Comparison of ENCODE assay signal across 8 cellular contexts in genomic region chr1:224432141-224432540, GRCh38. TPM values are rescaled to one million over a fixed set of nuclear protein-coding genes. Genes with fewer than 3 reads are reported as not detected.
DNase-seq lines count a peak whose midpoint lies in the region; ATAC-seq and TF ChIP-seq lines count a peak whose summit lies in the region.

No MANE protein-coding gene starts in this region.

- H2AFZ ChIP-seq in GM23338 (no peak overlapping the region), fibroblast of lung (ENCODE audit: low read length) (no peak overlapping the region)

- TF ChIP-seq EP300 in sigmoid colon (IDR thresholded peaks at IDR 0.05), result peak in 1 of 4 donors; percentile 24

- no peak overlapping the region for H3K27ac Mint-ChIP-seq in GM23338

- H4K20me1 ChIP-seq in GM23338 (replicated peaks; ENCODE audit: insufficient read depth) (peaks cover 28% of the 10 kb centered on the region), fibroblast of lung (ENCODE audit: control insufficient read depth, extremely low read depth, insufficient read depth, low read length) (peaks cover 7% of the 10 kb centered on the region)

- H3K4me1 Mint-ChIP-seq in GM23338, result peaks cover 38% of the 10 kb centered on the region

- no peak for TF ChIP-seq CTCF in GM23338 (conservative IDR thresholded peaks at IDR 0.05; ENCODE audit: low read depth in 2 of 2)
- no peak for TF ChIP-seq CTCF in fibroblast of lung (conservative IDR thresholded peaks at IDR 0.05 in 1 of 2, IDR thresholded peaks at IDR 0.05 in 1 of 2; ENCODE audit: low read depth in 1 of 2, low read length in 2 of 2)
- TF ChIP-seq CTCF in sigmoid colon (IDR thresholded peaks at IDR 0.05), result no peak

- H3K27ac ChIP-seq in GM23338 (ENCODE audit: low read depth), result no peak overlapping the region; the same call in 1 of the 2 replicates
- no peak overlapping the region for H3K27ac ChIP-seq in SJSA1
- peak overlapping the region; percentile 83 for H3K27ac ChIP-seq in fibroblast of lung (ENCODE audit: insufficient read depth, low read length)
- H3K27ac ChIP-seq in sigmoid colon, result peak overlapping the region; percentile 89 to 99 (median 98)

- 11 to 18% methylated on average over 2 of the region's 2 CpGs for WGBS in sigmoid colon, 2 donors

- H3K4me1 ChIP-seq in GM23338 (ENCODE audit: insufficient read depth) (peaks cover 32% of the 10 kb centered on the region), SJSA1 (replicated peaks) (peaks cover 45% of the 10 kb centered on the region), fibroblast of lung (ENCODE audit: control insufficient read depth, extremely low read depth, insufficient read depth, low read length) (peaks cover 11% of the 10 kb centered on the region), sigmoid colon (peaks cover 0 to 73% (median 60%) of the 10 kb centered on the region in 4 donors)

- H3K27me3 Mint-ChIP-seq in GM23338 (ENCODE audit: insufficient read depth, low read depth, poor library complexity), result peaks cover 7% of the 10 kb centered on the region

- intact Hi-C loops in sigmoid colon (cut with DNase I), result no loop called here
- intact Hi-C loops in left colon (cut with DNase I, micrococcal nuclease), result no loop called here

- H3K4me3 Mint-ChIP-seq in GM23338, result peak overlapping the region; percentile 89

- peak overlapping the region; percentile 65 for H3K4me3 ChIP-seq in GM23338
- peak overlapping the region; percentile 67 for H3K4me3 ChIP-seq in SJSA1
- peak overlapping the region; percentile 35 to 96 (median 66) for H3K4me3 ChIP-seq in fibroblast of lung (replicated peaks in 1 of 4; ENCODE audit: control extremely low read depth in 1 of 4, insufficient read depth in 1 of 4, low read depth in 3 of 4, low read length in 4 of 4)
- H3K4me3 ChIP-seq in sigmoid colon, result peak overlapping the region in 3 of 4 donors; percentile 76 to 92 (median 88)

- ATAC-seq in GM23338 (no peak), GM18873 (IDR thresholded peaks at IDR 0.05; ENCODE audit: low FRiP score, unreplicated experiment) (no peak), left colon (no peak)

- no peaks in the 10 kb centered on the region for H3K9me3 ChIP-seq in SJSA1 (replicated peaks)
- no peaks in the 10 kb centered on the region for H3K9me3 ChIP-seq in fibroblast of lung (ENCODE audit: control insufficient read depth, insufficient read depth, low read depth, low read length)
- no peaks in the 10 kb centered on the region for H3K9me3 ChIP-seq in sigmoid colon

- H3K27me3 ChIP-seq in GM23338 (ENCODE audit: insufficient read depth), result no peaks in the 10 kb centered on the region
- H3K27me3 ChIP-seq in SJSA1 (replicated peaks), result no peaks in the 10 kb centered on the region
- no peaks in the 10 kb centered on the region for H3K27me3 ChIP-seq in fibroblast of lung (ENCODE audit: control insufficient read depth, insufficient read depth, low read length)
- no peaks in the 10 kb centered on the region for H3K27me3 ChIP-seq in sigmoid colon

- H3K9ac ChIP-seq in fibroblast of lung (ENCODE audit: insufficient read depth, low read length), result no peak overlapping the region

- H3K79me2 ChIP-seq in GM23338 (replicated peaks; ENCODE audit: insufficient read depth) (peaks cover 83% of the 10 kb centered on the region), fibroblast of lung (ENCODE audit: control insufficient read depth, insufficient read depth, low read length) (peaks cover 58% of the 10 kb centered on the region)

- no peaks in the 10 kb centered on the region for H3F3A ChIP-seq in GM23338 (replicated peaks; ENCODE audit: low read depth)

- TF ChIP-seq POLR2A in sigmoid colon (IDR thresholded peaks at IDR 0.05), result no peak

- H3K9me3 Mint-ChIP-seq in GM23338, result no peaks in the 10 kb centered on the region

- peak overlapping the region; percentile 92 for H3K4me2 ChIP-seq in GM23338
- peak overlapping the region; percentile 90 for H3K4me2 ChIP-seq in fibroblast of lung (ENCODE audit: extremely low read depth, insufficient read depth, low read length)

- DNase-seq in GM23338 (ENCODE audit: low spot score), result no peak
- DNase-seq in SJSA1 (ENCODE audit: low read depth in 1 of 2, low spot score in 2 of 2), result no peak
- DNase-seq in fibroblast of lung (ENCODE audit: low read depth in 2 of 2), result peak in 1 of 2 donors; percentile 49
- no peak for DNase-seq in sigmoid colon
- DNase-seq in NCI-H510A treated with DMSO at 0.1 percent for 48 hours (lab: John Stamatoyannopoulos, UW), result no peak
- no peak for DNase-seq in left colon
- DNase-seq in NCI-H1105 (lab: John Stamatoyannopoulos, UW), result no peak

- H3K36me3 ChIP-seq in GM23338 (ENCODE audit: insufficient read depth) (peaks cover 11% of the 10 kb centered on the region; the same call in 1 of the 2 replicates), SJSA1 (peaks cover 44% of the 10 kb centered on the region), fibroblast of lung (ENCODE audit: control insufficient read depth, insufficient read depth, low read length) (no peaks in the 10 kb centered on the region), sigmoid colon (peaks cover 0 to 11% (median 3%) of the 10 kb centered on the region in 4 donors)

- H3K36me3 Mint-ChIP-seq in GM23338 (ENCODE audit: low read depth), result peaks cover 50% of the 10 kb centered on the region

- H3K9me2 ChIP-seq in GM23338 (ENCODE audit: insufficient read depth), result no peaks in the 10 kb centered on the region

TF ChIP-seq in GM23338, 12 proteins besides CTCF, POLR2A, EP300 and RAD21:
- TF ChIP-seq ZNF114 (CRISPR knock-in tag; IDR thresholded peaks at IDR 0.05), result no peak

RNA-seq across cellular contexts. Expression of gene WDR26, which starts 2.5 kb away (rescaled TPM):
- total RNA-seq in GM23338 (2014; rRNA removed; shearing (Covaris generic)), result 71.0 and 74.6 TPM in 2 replicates
- polyA plus RNA-seq in GM23338 (2016; fragmentation: Nextera tagmentation; extraction: Ambion mirVana), result 13.9 and 16.9 TPM in 2 replicates
- 29.4 and 37.2 TPM in 2 replicates for total RNA-seq in SJSA1 (2014; rRNA removed; shearing (Covaris generic))
- total RNA-seq in fibroblast of lung, result 56.5 and 83.4 TPM in 2 replicates
- 61.5 and 70.4 TPM in 2 replicates for polyA plus RNA-seq in fibroblast of lung
- 60.8 and 66.5 TPM in 2 replicates for polyA plus RNA-seq in fibroblast of lung (2012)
- 42.6 and 70.4 TPM in 2 replicates for polyA minus RNA-seq in fibroblast of lung (ENCODE audit: low replicate concordance)
- 100 to 1,000 TPM in 1 of 4 donors, 10 to 100 TPM in 3; 63.3 to 105 (median 66.6) TPM for total RNA-seq in sigmoid colon
- 10 to 100 TPM; 27.6 to 30.7 (median 28.8) TPM for polyA plus RNA-seq in sigmoid colon
- total RNA-seq in left colon, result 10 to 100 TPM; 62.1 to 64.4 TPM

Comparison
In these comparisons a context has a peak if more than half of its experiments do, and no peak if none do; other contexts are left out.
1. H3K27ac ChIP-seq: peak in fibroblast of lung (single experiment) and sigmoid colon (4 of 4); none in GM23338 (single experiment) and SJSA1 (single experiment).
2. Peak in every context shown above with its lines, with median percentiles within 50 percentile points of each other: H3K4me3 ChIP-seq.